ENCODE assay signal across 13 cellular contexts in the genomic region with DNA sequence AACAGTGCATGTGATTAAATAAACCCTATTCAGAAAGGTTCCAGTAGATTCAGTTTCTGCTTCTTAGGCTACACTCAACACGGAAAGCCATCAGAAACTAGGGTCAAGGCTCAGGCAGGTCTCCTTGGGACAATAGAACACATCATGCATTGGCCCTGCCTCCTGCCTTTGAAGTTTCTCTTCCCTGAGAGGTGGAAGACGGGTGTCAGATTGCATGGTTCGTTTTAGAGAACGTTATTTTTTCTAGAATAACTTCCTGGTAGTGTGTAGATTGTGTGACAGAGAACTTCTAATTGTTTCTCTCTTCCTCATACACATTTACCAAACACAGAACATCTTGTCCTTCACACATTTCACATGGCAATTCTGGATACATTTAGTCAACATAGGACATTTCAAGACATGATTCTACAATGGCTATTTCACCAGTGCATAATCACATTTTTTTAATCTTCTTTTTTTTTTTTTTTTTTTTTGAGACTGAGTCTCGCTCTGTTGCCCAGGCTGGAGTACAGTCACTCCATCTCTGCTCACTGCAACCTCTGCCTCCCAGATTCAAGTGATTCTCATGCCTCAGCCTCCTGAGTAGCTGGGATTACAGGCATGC.
DNase-seq lines count a peak whose midpoint lies in the region; ATAC-seq and TF ChIP-seq lines count a peak whose summit lies in the region.
"Had no signal": no experiment of that assay in that cellular context is flagged by ENCODE, and none has a peak within 500 bp of the region (broad histone marks: within the 10 kb centered on the region; RNA-seq: fewer than 3 reads in every experiment).

No MANE protein-coding gene starts in this region.

- H3K4me1 ChIP-seq in BLaER1 treated with 17β-estradiol and CSF1 and Interleukin-3, amounts not matched to agents 10 nM and 100 nM, result peaks cover 24 to 47% (median 35%) of the 10 kb centered on the region in 10 experiments
- peaks cover 35% of the 10 kb centered on the region for H3K4me1 ChIP-seq in DOHH2 (ENCODE audit: control insufficient read depth, low read length)
- H3K4me1 ChIP-seq in OCI-LY3 (ENCODE audit: low read length), result peaks cover 32% of the 10 kb centered on the region

- no peaks in the 10 kb centered on the region for H3K9me2 ChIP-seq in DOHH2 (replicated peaks; ENCODE audit: control insufficient read depth, low read length)

- peaks cover 11% of the 10 kb centered on the region for H3K4me1 Mint-ChIP-seq in T-helper 17 cell
- H3K4me1 Mint-ChIP-seq: nephron progenitor cell had no signal

- peaks cover 4% of the 10 kb centered on the region; the same call in 1 of the 2 replicates for H3F3A ChIP-seq in DOHH2 (ENCODE audit: control insufficient read depth, insufficient read depth)

- no peaks in the 10 kb centered on the region for H4K20me1 ChIP-seq in BLaER1 treated with 17β-estradiol and CSF1 and Interleukin-3, amounts not matched to agents 10 nM and 100 nM
- no peaks in the 10 kb centered on the region for H4K20me1 ChIP-seq in DOHH2 (ENCODE audit: control insufficient read depth, insufficient read depth, low read depth, low read length)
- no peaks in the 10 kb centered on the region for H4K20me1 ChIP-seq in OCI-LY3 (ENCODE audit: insufficient read depth, low read length)

- H3K36me3 Mint-ChIP-seq in T-helper 17 cell (ENCODE audit: low read depth), result no peaks in the 10 kb centered on the region

- H3K27me3 Mint-ChIP-seq in T-helper 17 cell, result no peaks in the 10 kb centered on the region
- H3K27me3 Mint-ChIP-seq: effector memory CD8-positive, alpha-beta T cell had no signal

- ATAC-seq in T-helper 17 cell, result no peak
- ATAC-seq: effector memory CD8-positive, alpha-beta T cell had no signal

- DNase-seq in iris pigment epithelial cell (ENCODE audit: low read depth) (peak; percentile 11), middle frontal gyrus (ENCODE audit: extremely low spot score, low spot score) (no peak), amygdala (lab: John Stamatoyannopoulos, UW) (no peak), T-helper 17 cell (no peak), NCI-H446 (lab: John Stamatoyannopoulos, UW) (no peak)
- DNase-seq: activated CD4-positive, alpha-beta T cell treated with anti-CD3 and anti-CD28 coated beads for 48 hours; DMS79; effector memory CD8-positive, alpha-beta T cell; nephron progenitor cell; SIG-M5 had no signal

- peaks cover 0 to 12% (median 0%) of the 10 kb centered on the region in 11 experiments; a peak in 4 of 22 replicates for H3K36me3 ChIP-seq in BLaER1 treated with 17β-estradiol and CSF1 and Interleukin-3, amounts not matched to agents 10 nM and 100 nM
- H3K36me3 ChIP-seq in DOHH2 (ENCODE audit: control insufficient read depth, low read length) (no peaks in the 10 kb centered on the region), OCI-LY3 (replicated peaks; ENCODE audit: low read depth, low read length) (peaks cover 7% of the 10 kb centered on the region)

- peak overlapping the region in 4 of 10 experiments; percentile 8 to 34 (median 24); a peak in 5 of 20 replicates for H3K4me3 ChIP-seq in BLaER1 treated with 17β-estradiol and CSF1 and Interleukin-3, amounts not matched to agents 10 nM and 100 nM
- H3K4me3 ChIP-seq in DOHH2 (ENCODE audit: low read length) (peak overlapping the region; percentile 47), OCI-LY3 (ENCODE audit: low read length) (no peak overlapping the region)

- no peak overlapping the region for H3K27ac Mint-ChIP-seq in T-helper 17 cell
- H3K27ac Mint-ChIP-seq: nephron progenitor cell had no signal

- H3K9ac ChIP-seq in BLaER1 treated with 17β-estradiol and CSF1 and Interleukin-3, amounts not matched to agents 10 nM and 100 nM, result no peak overlapping the region
- no peak overlapping the region for H3K9ac ChIP-seq in OCI-LY3 (ENCODE audit: low read length)

- H3K4me2 ChIP-seq in BLaER1 treated with 17β-estradiol and CSF1 and Interleukin-3, amounts not matched to agents 10 nM and 100 nM, result peak overlapping the region in 4 of 11 experiments; percentile 7 to 79 (median 64); a peak in 4 of 22 replicates
- peak overlapping the region; percentile 66 for H3K4me2 ChIP-seq in DOHH2 (ENCODE audit: low read length)
- peak overlapping the region; percentile 18; the same call in 1 of the 2 replicates for H3K4me2 ChIP-seq in OCI-LY3 (ENCODE audit: low read length)

- no peaks in the 10 kb centered on the region for H3K27me3 ChIP-seq in BLaER1 treated with 17β-estradiol and CSF1 and Interleukin-3, amounts not matched to agents 10 nM and 100 nM
- H3K27me3 ChIP-seq in DOHH2 (ENCODE audit: control insufficient read depth, low read length) (no peaks in the 10 kb centered on the region), OCI-LY3 (ENCODE audit: low read depth, low read length) (no peaks in the 10 kb centered on the region)

- H2AFZ ChIP-seq in OCI-LY3 (ENCODE audit: low read depth, low read length), result peak overlapping the region; percentile 80; the same call in 1 of the 2 replicates

- H3K9me3 ChIP-seq in BLaER1 treated with 17β-estradiol and CSF1 and Interleukin-3, amounts not matched to agents 10 nM and 100 nM (replicated peaks in 1 of 11), result peaks cover 76 to 94% (median 87%) of the 10 kb centered on the region in 11 experiments
- H3K9me3 ChIP-seq in DOHH2 (ENCODE audit: control insufficient read depth, insufficient read depth, low read length) (peaks cover 9% of the 10 kb centered on the region; the same call in 1 of the 2 replicates), OCI-LY3 (ENCODE audit: insufficient read depth, low read length) (no peaks in the 10 kb centered on the region), T-helper 17 cell (ENCODE audit: control insufficient read depth, low read length, poor library complexity, severe bottlenecking) (no peaks in the 10 kb centered on the region)

- peak overlapping the region in 6 of 11 experiments; percentile 74 to 93 (median 86); a peak in 7 of 22 replicates for H3K27ac ChIP-seq in BLaER1 treated with 17β-estradiol and CSF1 and Interleukin-3, amounts not matched to agents 10 nM and 100 nM
- H3K27ac ChIP-seq in DOHH2 (ENCODE audit: low read depth, low read length) (peak overlapping the region; percentile 53), OCI-LY3 (ENCODE audit: low read length) (peak overlapping the region; percentile 14; the same call in 1 of the 2 replicates)

- TF ChIP-seq CTCF in DOHH2 (IDR thresholded peaks at IDR 0.05; ENCODE audit: low read depth, low read length, poor library complexity, severe bottlenecking) (no peak), OCI-LY3 (IDR thresholded peaks at IDR 0.05; ENCODE audit: low read depth, low read length) (no peak)

- H3K4me3 Mint-ChIP-seq in T-helper 17 cell, result no peak overlapping the region
- H3K4me3 Mint-ChIP-seq: effector memory CD8-positive, alpha-beta T cell; nephron progenitor cell had no signal

- H3K79me2 ChIP-seq in DOHH2 (ENCODE audit: control insufficient read depth, low read length) (no peaks in the 10 kb centered on the region), OCI-LY3 (ENCODE audit: low read length) (no peaks in the 10 kb centered on the region)

Comparison
In these comparisons a context has a peak if more than half of its experiments do, and no peak if none do; other contexts are left out.
1. H3K27ac ChIP-seq: peak in every context shown above with its lines; median percentile 86 in BLaER1 treated with 17β-estradiol and CSF1 and Interleukin-3, amounts not matched to agents 10 nM and 100 nM; 53 in DOHH2; 14 in OCI-LY3.